In genomic region chr4:38820329-38821061, GRCh38 we compare ENCODE assay signal across 13 cellular contexts. TPM values are rescaled to one million over a fixed set of nuclear protein-coding genes. Genes with fewer than 3 reads are reported as not detected.
DNase-seq lines count a peak whose midpoint lies in the region; ATAC-seq, FAIRE-seq and TF ChIP-seq lines count a peak whose summit lies in the region.
"Had no signal": no experiment of that assay in that cellular context is flagged by ENCODE, and none has a peak within 500 bp of the region (broad histone marks: within the 10 kb centered on the region; RNA-seq: fewer than 3 reads in every experiment).

No MANE protein-coding gene starts in this region.

- CTCF ChIA-PET in naive thymus-derived CD4-positive, alpha-beta T cell (lab: Charles Lee) = no interaction called here

- intact Hi-C loops in naive thymus-derived CD4-positive, alpha-beta T cell (cut with micrococcal nuclease) = loop anchor here in 1 of 2 donors (2.0 kb wide), 1 partner anchor 16 kb away; the partner anchor contains the start of gene TLR1

- H3K9me3 Mint-ChIP-seq in activated T-helper 17 cell treated with anti-CD3 and anti-CD28 coated beads, Interleukin-2, amount 50 U/mL, for 72 hours = peaks cover 17% of the 10 kb centered on the region
- H3K9me3 Mint-ChIP-seq in naive thymus-derived CD4-positive, alpha-beta T cell = peaks cover 3 to 24% (median 15%) of the 10 kb centered on the region in 11 donors

- DNase-seq in GM12892 (ENCODE audit: insufficient read length) (no peak), OCI-M1 (lab: John Stamatoyannopoulos, UW) (no peak), dedifferentiated amniotic fluid mesenchymal stem cell (ENCODE audit: extremely low spot score) (no peak)
- DNase-seq in effector memory CD4-positive, alpha-beta T cell = no peak
- DNase-seq in naive thymus-derived CD4-positive, alpha-beta T cell = no peak
- DNase-seq: NCI-H1417 had no signal

- no peak overlapping the region for H3K4me3 ChIP-seq in effector memory CD4-positive, alpha-beta T cell (ENCODE audit: insufficient read depth, low read depth, low read length, poor library complexity, severe bottlenecking)
- H3K4me3 ChIP-seq in naive thymus-derived CD4-positive, alpha-beta T cell (ENCODE audit: low read length) = no peak overlapping the region

- H3K4me1 Mint-ChIP-seq in activated T-helper 17 cell treated with anti-CD3 and anti-CD28 coated beads, Interleukin-2, amount 50 U/mL, for 72 hours = peaks cover 22% of the 10 kb centered on the region
- H3K4me1 Mint-ChIP-seq in naive thymus-derived CD4-positive, alpha-beta T cell = peaks cover 0 to 24% (median 10%) of the 10 kb centered on the region in 7 donors
- H3K4me1 Mint-ChIP-seq: WTC11 had no signal

- no peaks in the 10 kb centered on the region for H3K4me1 ChIP-seq in effector memory CD4-positive, alpha-beta T cell (ENCODE audit: control insufficient read depth, insufficient read depth, low read length, poor library complexity, severe bottlenecking)
- no peaks in the 10 kb centered on the region for H3K4me1 ChIP-seq in naive thymus-derived CD4-positive, alpha-beta T cell (ENCODE audit: control insufficient read depth in 2 of 2, insufficient read depth in 2 of 2, low read length in 2 of 2)

- H3K27ac Mint-ChIP-seq in activated T-helper 17 cell treated with anti-CD3 and anti-CD28 coated beads, Interleukin-2, amount 50 U/mL, for 72 hours = peak overlapping the region; percentile 40
- no peak overlapping the region for H3K27ac Mint-ChIP-seq in naive thymus-derived CD4-positive, alpha-beta T cell
- H3K27ac Mint-ChIP-seq: WTC11 had no signal

- ATAC-seq in GM19351 (IDR thresholded peaks at IDR 0.05; ENCODE audit: unreplicated experiment) (peak; percentile 49), HG03108 (IDR thresholded peaks at IDR 0.05; ENCODE audit: unreplicated experiment) (peak; percentile 55)
- no peak for ATAC-seq in activated T-helper 17 cell treated with anti-CD3 and anti-CD28 coated beads, Interleukin-2, amount 50 U/mL, for 72 hours (replicated peaks)
- no peak for ATAC-seq in naive thymus-derived CD4-positive, alpha-beta T cell
- ATAC-seq: WTC11 had no signal

- TF ChIP-seq POLR2A in GM12892 (IDR thresholded peaks at IDR 0.05; ENCODE audit: low read depth, low read length) = peak; percentile 44

- no peaks in the 10 kb centered on the region for H3K9me3 ChIP-seq in effector memory CD4-positive, alpha-beta T cell (ENCODE audit: control insufficient read depth, low read length)
- no peaks in the 10 kb centered on the region for H3K9me3 ChIP-seq in naive thymus-derived CD4-positive, alpha-beta T cell (ENCODE audit: control insufficient read depth in 2 of 3, low read length in 3 of 3)
- H3K9me3 ChIP-seq: neutrophil had no signal

- no peaks in the 10 kb centered on the region for H3K27me3 Mint-ChIP-seq in activated T-helper 17 cell treated with anti-CD3 and anti-CD28 coated beads, Interleukin-2, amount 50 U/mL, for 72 hours
- peaks cover 0 to 5% (median 0%) of the 10 kb centered on the region in 5 donors for H3K27me3 Mint-ChIP-seq in naive thymus-derived CD4-positive, alpha-beta T cell

- no peak overlapping the region for H3K27ac ChIP-seq in effector memory CD4-positive, alpha-beta T cell (ENCODE audit: insufficient read depth, low read length, poor library complexity, severe bottlenecking)
- H3K27ac ChIP-seq in naive thymus-derived CD4-positive, alpha-beta T cell (ENCODE audit: low read depth, low read length) = no peak overlapping the region
- H3K27ac ChIP-seq: C4-2B had no signal

- peak; percentile 87 for FAIRE-seq in GM12892 (lab: Jason Lieb, UNC)
- FAIRE-seq: endothelial cell of umbilical vein had no signal

- H3K36me3 Mint-ChIP-seq in activated T-helper 17 cell treated with anti-CD3 and anti-CD28 coated beads, Interleukin-2, amount 50 U/mL, for 72 hours (ENCODE audit: low read depth) = no peaks in the 10 kb centered on the region
- peaks cover 4 to 31% (median 8%) of the 10 kb centered on the region in 5 donors for H3K36me3 Mint-ChIP-seq in naive thymus-derived CD4-positive, alpha-beta T cell

- no peaks in the 10 kb centered on the region for H3K27me3 ChIP-seq in effector memory CD4-positive, alpha-beta T cell (replicated peaks; ENCODE audit: control insufficient read depth, insufficient read depth, low read length, poor library complexity, severe bottlenecking)
- no peaks in the 10 kb centered on the region for H3K27me3 ChIP-seq in naive thymus-derived CD4-positive, alpha-beta T cell (ENCODE audit: control insufficient read depth in 2 of 2, insufficient read depth in 2 of 2, low read length in 2 of 2)
- H3K27me3 ChIP-seq: neutrophil had no signal

- H3K36me3 ChIP-seq in effector memory CD4-positive, alpha-beta T cell (ENCODE audit: control insufficient read depth, insufficient read depth, low read length) = no peaks in the 10 kb centered on the region
- H3K36me3 ChIP-seq in naive thymus-derived CD4-positive, alpha-beta T cell (ENCODE audit: control insufficient read depth in 2 of 3, insufficient read depth in 3 of 3, low read length in 3 of 3) = no peaks in the 10 kb centered on the region
- H3K36me3 ChIP-seq: neutrophil had no signal

- POLR2A ChIA-PET in naive thymus-derived CD4-positive, alpha-beta T cell (lab: Charles Lee) = no interaction called here

- H3K4me3 Mint-ChIP-seq in activated T-helper 17 cell treated with anti-CD3 and anti-CD28 coated beads, Interleukin-2, amount 50 U/mL, for 72 hours = peak overlapping the region; percentile 6
- H3K4me3 Mint-ChIP-seq in naive thymus-derived CD4-positive, alpha-beta T cell = peak overlapping the region in 2 of 10 donors; percentile 13 to 31
- H3K4me3 Mint-ChIP-seq: WTC11 had no signal

RNA-seq across cellular contexts. Expression of gene TLR1, which starts 15.9 kb away (rescaled TPM):
- polyA plus RNA-seq in GM12892 (2012; ENCODE audit: missing spikeins) = 15.9 TPM
- 1 to 10 TPM; 2.1 to 5.9 TPM for total RNA-seq in activated T-helper 17 cell treated with anti-CD3 and anti-CD28 coated beads, Interleukin-2, amount 50 U/mL, for 72 hours
- total RNA-seq in naive thymus-derived CD4-positive, alpha-beta T cell = 10 to 100 TPM; 11.8 to 41.9 (median 17.7) TPM
- polyA plus RNA-seq in naive thymus-derived CD4-positive, alpha-beta T cell = 10 to 100 TPM; 22.1 to 23.0 TPM

RNA-seq across cellular contexts. Expression of gene TLR6, which starts 36.1 kb away (rescaled TPM):
- 15.0 TPM for polyA plus RNA-seq in GM12892 (2012; ENCODE audit: missing spikeins)
- 1 to 10 TPM; 2.7 to 3.0 TPM for total RNA-seq in activated T-helper 17 cell treated with anti-CD3 and anti-CD28 coated beads, Interleukin-2, amount 50 U/mL, for 72 hours
- total RNA-seq in naive thymus-derived CD4-positive, alpha-beta T cell = 1 to 10 TPM in 4 of 5 experiments, under 1 TPM in 1; 1.00 to 8.8 (median 1.9) TPM
- not detected for polyA plus RNA-seq in naive thymus-derived CD4-positive, alpha-beta T cell

RNA-seq across cellular contexts. Expression of gene TLR10, which starts 37.7 kb away (rescaled TPM):
- 64.3 TPM for polyA plus RNA-seq in GM12892 (2012; ENCODE audit: missing spikeins)
- under 1 TPM in 1 of 2 donors, not detected in 1; 0.19 TPM for total RNA-seq in activated T-helper 17 cell treated with anti-CD3 and anti-CD28 coated beads, Interleukin-2, amount 50 U/mL, for 72 hours
- 1 to 10 TPM in 1 of 5 experiments, under 1 TPM in 3, not detected in 1; 0.13 to 1.6 (median 0.58) TPM for total RNA-seq in naive thymus-derived CD4-positive, alpha-beta T cell
- polyA plus RNA-seq in naive thymus-derived CD4-positive, alpha-beta T cell = under 1 TPM; 0.14 to 0.33 TPM
- total RNA-seq: endothelial cell of umbilical vein, WTC11 had no signal
- polyA plus RNA-seq: endothelial cell of umbilical vein had no signal

RNA-seq across cellular contexts. Expression of gene FAM114A1, which starts 47.1 kb away (rescaled TPM):
- 3.9 TPM for polyA plus RNA-seq in GM12892 (2012; ENCODE audit: missing spikeins)
- 1 to 10 TPM in 1 of 2 donors, under 1 TPM in 1; 0.35 to 1.5 TPM for total RNA-seq in activated T-helper 17 cell treated with anti-CD3 and anti-CD28 coated beads, Interleukin-2, amount 50 U/mL, for 72 hours
- under 1 TPM in 3 of 5 experiments, not detected in 2; 0.56 to 0.83 (median 0.64) TPM for total RNA-seq in naive thymus-derived CD4-positive, alpha-beta T cell
- polyA plus RNA-seq in naive thymus-derived CD4-positive, alpha-beta T cell = not detected

Comparison
In these comparisons a context has a peak if more than half of its experiments do, and no peak if none do; other contexts are left out.
1. ATAC-seq: peak in GM19351 (single experiment) and HG03108 (single experiment); none in activated T-helper 17 cell treated with anti-CD3 and anti-CD28 coated beads, Interleukin-2, amount 50 U/mL, for 72 hours (single experiment) and naive thymus-derived CD4-positive, alpha-beta T cell (single experiment).